11 cellular contexts compared by ENCODE assay signal in the genomic region with DNA sequence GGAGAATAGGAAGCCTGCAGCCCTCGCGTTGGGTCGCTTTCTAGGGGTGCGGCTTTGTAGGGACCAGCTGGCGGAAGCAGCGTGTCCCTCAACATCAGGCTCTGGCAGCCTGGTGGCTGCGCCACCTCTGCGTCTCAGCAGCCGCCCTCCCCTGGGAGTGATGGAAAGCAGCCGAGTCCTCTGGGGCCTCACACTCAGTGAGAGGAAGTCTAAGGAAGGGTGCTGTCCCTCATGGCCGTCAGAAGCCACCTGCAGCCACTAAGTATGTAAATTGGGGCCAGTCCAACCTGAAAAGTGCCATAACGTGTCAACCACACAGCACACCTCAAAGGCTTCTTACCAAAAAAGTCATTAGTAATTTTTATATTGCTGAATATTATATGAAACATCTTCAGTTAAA.
DNase-seq lines count a peak whose midpoint lies in the region; ATAC-seq, FAIRE-seq and TF ChIP-seq lines count a peak whose summit lies in the region.
"Had no signal": no experiment of that assay in that cellular context is flagged by ENCODE, and none has a peak within 500 bp of the region (broad histone marks: within the 10 kb centered on the region; RNA-seq: fewer than 3 reads in every experiment).

No MANE protein-coding gene starts in this region.

- H3K36me3 ChIP-seq in SU-DHL-6 (ENCODE audit: low read length), result no peaks in the 10 kb centered on the region
- H3K36me3 ChIP-seq in HAP-1 (replicated peaks), result peaks cover 7% of the 10 kb centered on the region

- peak; percentile 81 for FAIRE-seq in GM12892 (lab: Jason Lieb, UNC)

- no peak overlapping the region for H3K9ac ChIP-seq in SU-DHL-6 (ENCODE audit: low read length)

- H2AFZ ChIP-seq in SU-DHL-6 (ENCODE audit: low read depth, low read length, severe bottlenecking), result no peak overlapping the region

- H3K4me1 ChIP-seq in HAP-1, result no peaks in the 10 kb centered on the region

- 0 out of 2 replicates have a peak, but pooled peaks cover 6% of the 10 kb centered on the region for H3F3A ChIP-seq in SU-DHL-6 (ENCODE audit: insufficient read depth)

- H3K9me3 ChIP-seq in SU-DHL-6 (ENCODE audit: insufficient read depth, low read length) (no peaks in the 10 kb centered on the region), HAP-1 (no peaks in the 10 kb centered on the region)

- H3K4me2 ChIP-seq in SU-DHL-6 (ENCODE audit: low read depth, low read length, poor library complexity, severe bottlenecking), result peak overlapping the region; percentile 11

- H3K4me3 ChIP-seq in SU-DHL-6 (ENCODE audit: insufficient read depth, low read length, poor library complexity, severe bottlenecking) (no peak overlapping the region), HAP-1 (no peak overlapping the region)

- DNase-seq in GM12892 (ENCODE audit: insufficient read length) (peak; percentile 66), HAP-1 (ENCODE audit: low spot score in 2 of 2) (no peak), Right ventricle myocardium inferior (ENCODE audit: missing footprints) (no peak), NCI-H2227 treated with DMSO at 0.1 percent for 48 hours (lab: John Stamatoyannopoulos, UW) (no peak), NCI-H187 (lab: John Stamatoyannopoulos, UW) (no peak)
- DNase-seq: brain microvascular endothelial cell, DND-41, WERI-Rb-1 had no signal

- H3K27ac ChIP-seq in SU-DHL-6 (ENCODE audit: low read depth, low read length), result no peak overlapping the region
- H3K27ac ChIP-seq: WERI-Rb-1 had no signal

- intact Hi-C loops in Right ventricle myocardium inferior (cut with DNase I), result no loop called here

- in situ Hi-C loops in HAP-1 (cut with MboI; ENCODE audit: low sequenced_read_pairs), result no loop called here

- H3K79me2 ChIP-seq in SU-DHL-6 (ENCODE audit: insufficient read depth, low read length), result no peaks in the 10 kb centered on the region

- H3K9me2 ChIP-seq in SU-DHL-6 (replicated peaks; ENCODE audit: insufficient read depth, low read length), result no peaks in the 10 kb centered on the region

- ATAC-seq in GM19351 (IDR thresholded peaks at IDR 0.05; ENCODE audit: unreplicated experiment) (peak; percentile 96), HG02970 (IDR thresholded peaks at IDR 0.05; ENCODE audit: low FRiP score, unreplicated experiment) (peak; percentile 63), Right ventricle myocardium inferior (no peak)

- H3K27me3 ChIP-seq in SU-DHL-6 (ENCODE audit: low read length) (no peaks in the 10 kb centered on the region), HAP-1 (ENCODE audit: low read depth) (no peaks in the 10 kb centered on the region)
- H3K27me3 ChIP-seq: brain microvascular endothelial cell had no signal

- no peaks in the 10 kb centered on the region for H4K20me1 ChIP-seq in SU-DHL-6 (ENCODE audit: low read depth, low read length)

- no peak for TF ChIP-seq POLR2A in GM12892 (IDR thresholded peaks at IDR 0.05; ENCODE audit: low read depth, low read length)

- TF ChIP-seq CTCF in SU-DHL-6 (IDR thresholded peaks at IDR 0.05; ENCODE audit: insufficient read depth, low read length, poor library complexity, severe bottlenecking), result no peak
